Comparison of ENCODE assay signal across 10 cellular contexts in genomic region chr1:44276006-44276405, GRCh38.
A peak's percentile ranks its signal among the peaks of the same experiment; 100 is the strongest.
DNase-seq lines count a peak whose midpoint lies in the region; ATAC-seq and TF ChIP-seq lines count a peak whose summit lies in the region.
"Had no signal": no experiment of that assay in that cellular context is flagged by ENCODE, and none has a peak within 500 bp of the region (broad histone marks: within the 10 kb centered on the region; RNA-seq: fewer than 3 reads in every experiment).

No MANE protein-coding gene starts in this region.

- no peaks in the 10 kb centered on the region for H3K79me2 ChIP-seq in OCI-LY3 (ENCODE audit: low read length)

- H3K9ac ChIP-seq in BLaER1 treated with 17β-estradiol and CSF1 and Interleukin-3, amounts not matched to agents 10 nM and 100 nM, result peak overlapping the region in 8 of 11 experiments; percentile 11 to 71 (median 52); a peak in 14 of 22 replicates
- no peak overlapping the region for H3K9ac ChIP-seq in OCI-LY3 (ENCODE audit: low read length)

- H3K27ac ChIP-seq in BLaER1 treated with 17β-estradiol and CSF1 and Interleukin-3, amounts not matched to agents 10 nM and 100 nM, result peak overlapping the region in 9 of 11 experiments; percentile 36 to 81 (median 63); a peak in 15 of 22 replicates
- H3K27ac ChIP-seq in OCI-LY3 (ENCODE audit: low read length), result no peak overlapping the region
- H3K27ac ChIP-seq: thoracic aorta had no signal

- peak; percentile 6 for DNase-seq in M059J (ENCODE audit: low read depth)
- DNase-seq in foreskin melanocyte, result peak; percentile 25
- DNase-seq in activated effector memory CD4-positive, alpha-beta T cell treated with Interleukin-2 at 50 U/mL for 16 hours, result no peak
- no peak for DNase-seq in HK-2 (ENCODE audit: unreplicated experiment)
- no peak for DNase-seq in stimulated activated CD8-positive, alpha-beta memory T cell treated with anti-CD3 and anti-CD28 coated beads, Interleukin-4, amount 100 ng/mL, for 48 hours
- DNase-seq: stimulated activated CD4-positive, alpha-beta T cell treated with anti-CD3 and anti-CD28 coated beads, Interleukin-15, amount 100 ng/mL, for 24 hours had no signal

- no peaks in the 10 kb centered on the region; a peak in 1 of 22 replicates for H3K9me3 ChIP-seq in BLaER1 treated with 17β-estradiol and CSF1 and Interleukin-3, amounts not matched to agents 10 nM and 100 nM (replicated peaks in 1 of 11)
- H3K9me3 ChIP-seq in OCI-LY3 (ENCODE audit: insufficient read depth, low read length), result no peaks in the 10 kb centered on the region
- H3K9me3 ChIP-seq: thoracic aorta had no signal

- H4K20me1 ChIP-seq in BLaER1 treated with 17β-estradiol and CSF1 and Interleukin-3, amounts not matched to agents 10 nM and 100 nM, result peaks cover 0 to 5% (median 0%) of the 10 kb centered on the region in 11 experiments; a peak in 2 of 22 replicates
- H4K20me1 ChIP-seq in OCI-LY3 (ENCODE audit: insufficient read depth, low read length), result peaks cover 3% of the 10 kb centered on the region; the same call in 1 of the 2 replicates

- no peak for TF ChIP-seq CTCF in OCI-LY3 (IDR thresholded peaks at IDR 0.05; ENCODE audit: low read depth, low read length)

- no peak overlapping the region for H2AFZ ChIP-seq in OCI-LY3 (ENCODE audit: low read depth, low read length)

- H3K36me3 ChIP-seq in BLaER1 treated with 17β-estradiol and CSF1 and Interleukin-3, amounts not matched to agents 10 nM and 100 nM, result peaks cover 0 to 42% (median 18%) of the 10 kb centered on the region in 11 experiments; a peak in 12 of 22 replicates
- no peaks in the 10 kb centered on the region for H3K36me3 ChIP-seq in OCI-LY3 (replicated peaks; ENCODE audit: low read depth, low read length)
- H3K36me3 ChIP-seq: thoracic aorta had no signal

- ATAC-seq in HG02642 (IDR thresholded peaks at IDR 0.05; ENCODE audit: poor library complexity, unreplicated experiment), result no peak

- H3K27me3 ChIP-seq in BLaER1 treated with 17β-estradiol and CSF1 and Interleukin-3, amounts not matched to agents 10 nM and 100 nM, result no peaks in the 10 kb centered on the region
- no peaks in the 10 kb centered on the region for H3K27me3 ChIP-seq in OCI-LY3 (ENCODE audit: low read depth, low read length)

- H3K4me3 ChIP-seq in BLaER1 treated with 17β-estradiol and CSF1 and Interleukin-3, amounts not matched to agents 10 nM and 100 nM, result peak overlapping the region in 1 of 10 experiments; percentile 20; a peak in 2 of 20 replicates
- H3K4me3 ChIP-seq in OCI-LY3 (ENCODE audit: low read length), result no peak overlapping the region
- H3K4me3 ChIP-seq: thoracic aorta had no signal

- H3K4me2 ChIP-seq in BLaER1 treated with 17β-estradiol and CSF1 and Interleukin-3, amounts not matched to agents 10 nM and 100 nM, result peak overlapping the region; percentile 61 to 86 (median 77)
- H3K4me2 ChIP-seq in OCI-LY3 (ENCODE audit: low read length), result peak overlapping the region; percentile 20

- peaks cover 38 to 50% (median 44%) of the 10 kb centered on the region in 10 experiments for H3K4me1 ChIP-seq in BLaER1 treated with 17β-estradiol and CSF1 and Interleukin-3, amounts not matched to agents 10 nM and 100 nM
- peaks cover 22% of the 10 kb centered on the region for H3K4me1 ChIP-seq in OCI-LY3 (ENCODE audit: low read length)

Comparison
In these comparisons a context has a peak if more than half of its experiments do, and no peak if none do; other contexts are left out.
1. DNase-seq: peak in M059J (single experiment) and foreskin melanocyte (single experiment); none in activated effector memory CD4-positive, alpha-beta T cell treated with Interleukin-2 at 50 U/mL for 16 hours (single experiment), HK-2 (single experiment) and stimulated activated CD8-positive, alpha-beta memory T cell treated with anti-CD3 and anti-CD28 coated beads, Interleukin-4, amount 100 ng/mL, for 48 hours (single experiment).